ENCODE assay signal across 23 cellular contexts in the genomic region with DNA sequence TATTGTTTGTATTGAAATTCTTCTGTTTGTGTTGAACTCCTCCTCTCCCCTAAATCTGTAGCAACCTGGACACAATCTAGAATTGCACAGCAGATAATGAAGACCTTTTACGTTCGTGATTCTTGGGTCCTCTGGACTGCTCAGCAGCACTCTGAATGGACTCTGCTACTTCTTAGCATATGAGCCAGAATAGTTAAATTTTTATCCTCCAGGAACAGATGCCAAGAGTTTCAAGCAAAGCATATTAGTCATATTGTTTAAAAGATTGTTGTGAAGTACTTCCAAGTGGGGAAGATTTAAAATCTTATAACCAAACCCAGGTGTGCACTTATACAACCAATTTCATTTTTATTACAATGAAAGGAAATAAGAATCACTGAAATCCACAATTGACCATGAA.
"Had no signal": no experiment of that assay in that cellular context is flagged by ENCODE, and none has a peak within 500 bp of the region (broad histone marks: within the 10 kb centered on the region; RNA-seq: fewer than 3 reads in every experiment).

No MANE protein-coding gene starts in this region.

- H3K4me1 ChIP-seq: colonic mucosa, neural progenitor cell, parathyroid adenoma, right lobe of liver, suprapubic skin, transverse colon, upper lobe of right lung, uterus had no signal

- H3K79me2 ChIP-seq: parathyroid adenoma had no signal

- H3K4me2 ChIP-seq: neural progenitor cell had no signal

- H3K27ac ChIP-seq: colonic mucosa, neural progenitor cell, parathyroid adenoma, right lobe of liver, suprapubic skin, transverse colon, upper lobe of right lung, uterus had no signal

- H3K27me3 ChIP-seq: colonic mucosa, neural progenitor cell, right lobe of liver, suprapubic skin, transverse colon, upper lobe of right lung had no signal

- H3K9me3 ChIP-seq: colonic mucosa, mucosa of descending colon, right lobe of liver, suprapubic skin, transverse colon, upper lobe of right lung, uterus had no signal

- H3K36me3 ChIP-seq: colonic mucosa, neural progenitor cell, right lobe of liver, suprapubic skin, transverse colon, upper lobe of right lung, uterus had no signal

- H2AFZ ChIP-seq: neural progenitor cell, parathyroid adenoma had no signal

- ATAC-seq: effector memory CD8-positive, alpha-beta T cell; mucosa of descending colon; natural killer cell treated with Interleukin-12 subunit alpha and Interleukin-12 subunit beta and Interleukin-15 and Interleukin-18, amount 100 ng/mL, for 72 hours; right lobe of liver; stimulated activated naive CD8-positive, alpha-beta T cell treated with anti-CD3 and anti-CD28 coated beads, Interleukin-15, amount 100 ng/mL, for 72 hours; upper lobe of right lung had no signal

- DNase-seq: colonic mucosa; dermis blood vessel endothelial cell; effector memory CD8-positive, alpha-beta T cell; head of caudate nucleus; mesenchymal stem cell; mucosa of descending colon; naive B cell; right lobe of liver; small intestine; stimulated activated CD4-positive, alpha-beta T cell treated with anti-CD3 and anti-CD28 coated beads, Interleukin-15, amount 100 ng/mL, for 24 hours; stimulated activated CD4-positive, alpha-beta T cell treated with anti-CD3 and anti-CD28 coated beads, Interleukin-2, amount 100 ng/mL, for 48 hours; stimulated activated CD8-positive, alpha-beta memory T cell treated with anti-CD3 and anti-CD28 coated beads, Interleukin-4, amount 100 ng/mL, for 48 hours; stimulated activated naive CD4-positive, alpha-beta T cell; stimulated activated naive CD8-positive, alpha-beta T cell treated with anti-CD3 and anti-CD28 coated beads, Interleukin-15, amount 100 ng/mL, for 72 hours; transverse colon; upper lobe of right lung; uterus had no signal

- FAIRE-seq: frontal cortex, keratinocyte, small intestine had no signal

- H3K4me3 ChIP-seq: colonic mucosa, mucosa of descending colon, neural progenitor cell, right lobe of liver, suprapubic skin, transverse colon, upper lobe of right lung, uterus had no signal

- H3K9ac ChIP-seq: neural progenitor cell, parathyroid adenoma had no signal
